20 cellular contexts compared by ENCODE assay signal in genomic region chr10:124308811-124309210, GRCh38.
DNase-seq lines count a peak whose midpoint lies in the region; ATAC-seq and TF ChIP-seq lines count a peak whose summit lies in the region.
"Had no signal": no experiment of that assay in that cellular context is flagged by ENCODE, and none has a peak within 500 bp of the region (broad histone marks: within the 10 kb centered on the region; RNA-seq: fewer than 3 reads in every experiment).

No MANE protein-coding gene starts in this region.

- WGBS in H9 (ENCODE audit: extremely low coverage, insufficient read length, low lambda C conversion rate), result no CpG with 5 or more reads among the region's 7 CpGs
- 96% methylated on average over 6 of the region's 7 CpGs for WGBS in mesenchymal stem cell
- WGBS in sigmoid colon, 2 donors, result 81 to 90% methylated on average over 7 of the region's 7 CpGs

- H3K4ac ChIP-seq in H9 (ENCODE audit: low read depth, low read length) (no peak overlapping the region), mesenchymal stem cell (ENCODE audit: low read depth in 1 of 2, low read length in 2 of 2) (no peak overlapping the region)

- H2BK20ac ChIP-seq in H9 (ENCODE audit: low read depth, low read length, poor library complexity, severe bottlenecking), result no peak overlapping the region

- no peaks in the 10 kb centered on the region for H3K4me1 Mint-ChIP-seq in H9
- H3K4me1 Mint-ChIP-seq: CD8-positive, alpha-beta memory T cell had no signal

- H3K27me3 ChIP-seq in H9 (ENCODE audit: insufficient read depth, low read length) (no peaks in the 10 kb centered on the region), mesenchymal stem cell (ENCODE audit: control insufficient read depth in 1 of 2, insufficient read depth in 1 of 2, low read length in 2 of 2) (peaks cover 0 to 5% of the 10 kb centered on the region in 2 experiments), sigmoid colon (no peaks in the 10 kb centered on the region)
- H3K27me3 ChIP-seq: BLaER1 treated with 17β-estradiol and CSF1 and Interleukin-3, amounts not matched to agents 10 nM and 100 nM had no signal

- H3K23ac ChIP-seq in H9 (ENCODE audit: insufficient read length, low read depth, low read length) (no peak overlapping the region), mesenchymal stem cell (ENCODE audit: low read length in 2 of 2) (no peak overlapping the region)

- no peak overlapping the region for H2BK5ac ChIP-seq in H9 (ENCODE audit: insufficient read length, low read length)
- H2BK5ac ChIP-seq in mesenchymal stem cell (ENCODE audit: low read depth, low read length, poor library complexity, severe bottlenecking), result no peak overlapping the region

- TF ChIP-seq CTCF in H9 (conservative IDR thresholded peaks at IDR 0.05) (no peak), sigmoid colon (IDR thresholded peaks at IDR 0.05) (no peak)

- no peaks in the 10 kb centered on the region for H3K23me2 ChIP-seq in H9 (ENCODE audit: insufficient read length, low read depth, low read length, poor library complexity, severe bottlenecking)

- no peak for TF ChIP-seq POLR2A in sigmoid colon (IDR thresholded peaks at IDR 0.05)

- no peak overlapping the region for H3K56ac ChIP-seq in H9 (ENCODE audit: insufficient read length, low read depth, low read length)

- no peak overlapping the region; the same call in 1 of the 2 replicates for H3K14ac ChIP-seq in H9 (ENCODE audit: insufficient read depth, low read length)
- no peak overlapping the region for H3K14ac ChIP-seq in mesenchymal stem cell (ENCODE audit: low read length in 2 of 2)

- H2BK15ac ChIP-seq in H9 (ENCODE audit: low read depth, low read length) (no peak overlapping the region), mesenchymal stem cell (ENCODE audit: low read depth, poor library complexity, severe bottlenecking) (no peak overlapping the region)

- TF ChIP-seq EP300 in sigmoid colon (IDR thresholded peaks at IDR 0.05), result no peak

- H3K27ac Mint-ChIP-seq in H9, result no peak overlapping the region; a peak in 1 of 7 replicates
- H3K27ac Mint-ChIP-seq: CD8-positive, alpha-beta memory T cell had no signal

- no peak overlapping the region for H4K91ac ChIP-seq in H9 (ENCODE audit: insufficient read length, low read depth, low read length)
- no peak overlapping the region for H4K91ac ChIP-seq in mesenchymal stem cell (ENCODE audit: low read length)

- H3K27me3 Mint-ChIP-seq in H9 (ENCODE audit: low read depth), result no peaks in the 10 kb centered on the region; the same call in none of the 2 replicates

- H4K20me1 ChIP-seq in H9 (ENCODE audit: control insufficient read depth, insufficient read depth, insufficient read length), result no peaks in the 10 kb centered on the region
- H4K20me1 ChIP-seq: BLaER1 treated with 17β-estradiol and CSF1 and Interleukin-3, amounts not matched to agents 10 nM and 100 nM had no signal

- H2BK12ac ChIP-seq in H9 (ENCODE audit: insufficient read length, low read depth, low read length) (no peak overlapping the region), mesenchymal stem cell (ENCODE audit: low read length in 2 of 2) (no peak overlapping the region)

- no peaks in the 10 kb centered on the region for H3K79me1 ChIP-seq in H9 (ENCODE audit: insufficient read depth, low read depth, low read length, poor library complexity, severe bottlenecking)
- no peaks in the 10 kb centered on the region for H3K79me1 ChIP-seq in mesenchymal stem cell (replicated peaks; ENCODE audit: low read length, poor library complexity, severe bottlenecking)

- no peak overlapping the region for H3K27ac ChIP-seq in H9 (ENCODE audit: insufficient read length, low read depth, low read length)
- H3K27ac ChIP-seq in mesenchymal stem cell (ENCODE audit: low read length, poor library complexity, severe bottlenecking), result no peak overlapping the region
- no peak overlapping the region for H3K27ac ChIP-seq in sigmoid colon
- H3K27ac ChIP-seq: KMS-11 had no signal

- H3K4me1 ChIP-seq in H9 (ENCODE audit: insufficient read depth, low read length), result no peaks in the 10 kb centered on the region
- peaks cover 9% of the 10 kb centered on the region for H3K4me1 ChIP-seq in mesenchymal stem cell (ENCODE audit: control insufficient read depth, insufficient read depth, low read depth, low read length)
- no peaks in the 10 kb centered on the region for H3K4me1 ChIP-seq in sigmoid colon

- H3K4me3 ChIP-seq in mesenchymal stem cell (ENCODE audit: insufficient read depth in 1 of 2, low read depth in 1 of 2, low read length in 2 of 2) (no peak overlapping the region), sigmoid colon (no peak overlapping the region)
- H3K4me3 ChIP-seq: BLaER1 treated with 17β-estradiol and CSF1 and Interleukin-3, amounts not matched to agents 10 nM and 100 nM had no signal

- H4K5ac ChIP-seq in H9 (ENCODE audit: insufficient read length, low read depth, low read length), result no peak overlapping the region

- intact Hi-C loops in sigmoid colon (cut with DNase I), result no loop called here

- peak; percentile 7 for DNase-seq in activated CD8-positive, alpha-beta memory T cell treated with anti-CD3 and anti-CD28 coated beads for 24 hours
- DNase-seq in activated CD8-positive, alpha-beta memory T cell treated with anti-CD3 and anti-CD28 coated beads, Interleukin-2, amount 50 U/mL, for 4 hours, result no peak
- DNase-seq in H9, result peak; percentile 12
- no peak for DNase-seq in mesenchymal stem cell
- DNase-seq in sigmoid colon, result peak; percentile 36
- no peak for DNase-seq in dermis blood vessel endothelial cell
- DNase-seq: 8988T; Calu3; CD8-positive, alpha-beta memory T cell; IMR-90; NCI-H1105; NCI-H1694; NCI-H2081 treated with DMSO at 0.1 percent for 48 hours; NCI-H2171 treated with DMSO at 0.1 percent for 48 hours; NCI-H524 treated with DMSO at 0.1 percent for 48 hours; NCI-H82 had no signal

- H2AK5ac ChIP-seq in H9 (ENCODE audit: insufficient read length, low read length), result no peak overlapping the region
- peak overlapping the region; percentile 27 for H2AK5ac ChIP-seq in mesenchymal stem cell (ENCODE audit: low read length, severe bottlenecking)

- H2BK120ac ChIP-seq in H9 (ENCODE audit: low read depth, low read length, poor library complexity, severe bottlenecking), result no peak overlapping the region
- H2BK120ac ChIP-seq in mesenchymal stem cell (ENCODE audit: low read depth, low read length), result no peak overlapping the region

- no peak for ATAC-seq in GM19467 (IDR thresholded peaks at IDR 0.05; ENCODE audit: unreplicated experiment)
- ATAC-seq: Panc1 had no signal

- H3K4me2 ChIP-seq in H9 (ENCODE audit: insufficient read depth, insufficient read length, low read length), result no peak overlapping the region
- no peak overlapping the region for H3K4me2 ChIP-seq in mesenchymal stem cell (ENCODE audit: low read length, poor library complexity, severe bottlenecking)
- H3K4me2 ChIP-seq: KMS-11 had no signal

- H3K18ac ChIP-seq in H9 (ENCODE audit: insufficient read length, low read depth, low read length) (no peak overlapping the region), mesenchymal stem cell (ENCODE audit: low read depth in 1 of 2, low read length in 2 of 2) (no peak overlapping the region)

- no peak overlapping the region for H3T11ph ChIP-seq in H9 (ENCODE audit: low read length)

- H3K9ac ChIP-seq in H9 (ENCODE audit: extremely low read depth, insufficient read length, low read length) (no peak overlapping the region), mesenchymal stem cell (ENCODE audit: low read length) (no peak overlapping the region)
- H3K9ac ChIP-seq: BLaER1 treated with 17β-estradiol and CSF1 and Interleukin-3, amounts not matched to agents 10 nM and 100 nM; KMS-11 had no signal

- no peaks in the 10 kb centered on the region for H3K36me3 ChIP-seq in mesenchymal stem cell (ENCODE audit: control insufficient read depth in 1 of 2, insufficient read depth in 2 of 2, low read depth in 1 of 2, low read length in 2 of 2)
- H3K36me3 ChIP-seq in sigmoid colon, result no peaks in the 10 kb centered on the region
- H3K36me3 ChIP-seq: BLaER1 treated with 17β-estradiol and CSF1 and Interleukin-3, amounts not matched to agents 10 nM and 100 nM had no signal

- no peak overlapping the region for H3K4me3 Mint-ChIP-seq in H9
- H3K4me3 Mint-ChIP-seq: CD8-positive, alpha-beta memory T cell had no signal

- no peaks in the 10 kb centered on the region for H3K79me2 ChIP-seq in H9 (ENCODE audit: insufficient read depth, low read length)

- H4K8ac ChIP-seq in H9 (replicated peaks; ENCODE audit: insufficient read length, low read depth, low read length) (no peak overlapping the region), mesenchymal stem cell (ENCODE audit: low read length) (no peak overlapping the region)

- H3K36me3 Mint-ChIP-seq in H9 (ENCODE audit: insufficient read depth in 1 of 3, low read depth in 3 of 3), result no peaks in the 10 kb centered on the region
- H3K36me3 Mint-ChIP-seq: CD8-positive, alpha-beta memory T cell had no signal

- no peaks in the 10 kb centered on the region for H3K9me3 Mint-ChIP-seq in H9
- H3K9me3 Mint-ChIP-seq: CD8-positive, alpha-beta memory T cell had no signal

- no peak overlapping the region for H2AFZ ChIP-seq in H9 (ENCODE audit: low read length)
- H2AFZ ChIP-seq in mesenchymal stem cell (ENCODE audit: low read depth, low read length), result no peak overlapping the region

- H3K9me3 ChIP-seq in H9 (ENCODE audit: control insufficient read depth, low read depth, low read length), result no peaks in the 10 kb centered on the region
- H3K9me3 ChIP-seq in mesenchymal stem cell (ENCODE audit: control insufficient read depth, low read length), result no peaks in the 10 kb centered on the region
- no peaks in the 10 kb centered on the region for H3K9me3 ChIP-seq in sigmoid colon

Comparison
In these comparisons a context has a peak if more than half of its experiments do, and no peak if none do; other contexts are left out.
1. DNase-seq: peak in activated CD8-positive, alpha-beta memory T cell treated with anti-CD3 and anti-CD28 coated beads for 24 hours (single experiment), H9 (single experiment) and sigmoid colon (single experiment); none in activated CD8-positive, alpha-beta memory T cell treated with anti-CD3 and anti-CD28 coated beads, Interleukin-2, amount 50 U/mL, for 4 hours (single experiment), mesenchymal stem cell (single experiment) and dermis blood vessel endothelial cell (single experiment).